In genomic region chr12:10190558-10191388, GRCh38 we compare ENCODE assay signal across 8 cellular contexts. TPM values are rescaled to one million over a fixed set of nuclear protein-coding genes. Genes with fewer than 3 reads are reported as not detected.
A peak's percentile ranks its signal among the peaks of the same experiment; 100 is the strongest.
DNase-seq lines count a peak whose midpoint lies in the region; ATAC-seq, FAIRE-seq and TF ChIP-seq lines count a peak whose summit lies in the region.

No MANE protein-coding gene starts in this region.

- no peaks in the 10 kb centered on the region for H3K27me3 ChIP-seq in lung (ENCODE audit: control insufficient read depth, insufficient read depth)

- ATAC-seq in HG02759 (IDR thresholded peaks at IDR 0.05; ENCODE audit: unreplicated experiment) (peak; percentile 89), lung (ENCODE audit: insufficient read depth, low FRiP score) (peak; percentile 84)
- ATAC-seq in activated CD4-positive, alpha-beta T cell treated with anti-CD3 and anti-CD28 coated beads for 36 hours = peak; percentile 100

- no peak overlapping the region for H3K27ac Mint-ChIP-seq in activated CD4-positive, alpha-beta T cell treated with anti-CD3 and anti-CD28 coated beads for 36 hours

- no peaks in the 10 kb centered on the region for H3K36me3 ChIP-seq in lung (ENCODE audit: control insufficient read depth in 2 of 2, insufficient read depth in 2 of 2, low read length in 2 of 2)

- 50 to 52% methylated on average over 13 of the region's 13 CpGs for WGBS in lung, 2 donors

- H3K4me1 Mint-ChIP-seq in activated CD4-positive, alpha-beta T cell treated with anti-CD3 and anti-CD28 coated beads for 36 hours = no peaks in the 10 kb centered on the region

- TF ChIP-seq CTCF in GM12874 (IDR thresholded peaks at IDR 0.05; ENCODE audit: insufficient read depth, low read depth, low read length) (peak; percentile 76), lung (IDR thresholded peaks at IDR 0.05; ENCODE audit: control extremely low read depth, extremely low read depth) (peak; percentile 85)

- peak; percentile 81 for FAIRE-seq in A204.1 (lab: Jason Lieb, UNC)

- H3K36me3 Mint-ChIP-seq in activated CD4-positive, alpha-beta T cell treated with anti-CD3 and anti-CD28 coated beads for 36 hours (ENCODE audit: low read depth) = no peaks in the 10 kb centered on the region

- H3K27me3 Mint-ChIP-seq in activated CD4-positive, alpha-beta T cell treated with anti-CD3 and anti-CD28 coated beads for 36 hours = peaks cover 11% of the 10 kb centered on the region

- CTCF ChIA-PET in activated CD4-positive, alpha-beta T cell treated with anti-CD3 and anti-CD28 coated beads for 36 hours (lab: Charles Lee) = interaction anchor here (0.6 to 1.9 kb wide), 11 partner anchors 24 to 448 kb away, joined by 3 to 15 read pairs (median 4); no protein-coding TSS in a partner anchor

- no peak overlapping the region for H3K4me3 ChIP-seq in lung

- H3K9me3 ChIP-seq in lung (ENCODE audit: control insufficient read depth in 2 of 2, insufficient read depth in 1 of 2, low read length in 1 of 2) = no peaks in the 10 kb centered on the region

- intact Hi-C loops in activated CD4-positive, alpha-beta T cell treated with anti-CD3 and anti-CD28 coated beads for 36 hours (cut with DNase I, micrococcal nuclease) = loop anchor here (1.0 to 2.0 kb wide), 4 partner anchors 37 to 442 kb away; no protein-coding TSS in a partner anchor

- no peak overlapping the region for H3K4me3 Mint-ChIP-seq in activated CD4-positive, alpha-beta T cell treated with anti-CD3 and anti-CD28 coated beads for 36 hours

- DNase-seq in NCI-H2107 treated with DMSO at 0.1 percent for 48 hours (lab: John Stamatoyannopoulos, UW; ENCODE audit: unreplicated experiment) (peak; percentile 37), dermis microvascular lymphatic vessel endothelial cell (ENCODE audit: low read depth in 2 of 2) (peak; percentile 36 to 70), lung (ENCODE audit: low spot score) (peak; percentile 54)
- peak; percentile 68 for DNase-seq in activated CD4-positive, alpha-beta T cell treated with anti-CD3 and anti-CD28 coated beads for 36 hours
- peak; percentile 26 for DNase-seq in stimulated activated naive CD4-positive, alpha-beta T cell treated with Interleukin-2 at 50 U/mL for 16 hours (lab: John Stamatoyannopoulos, UW)

- H3K9me3 Mint-ChIP-seq in activated CD4-positive, alpha-beta T cell treated with anti-CD3 and anti-CD28 coated beads for 36 hours (ENCODE audit: low read depth) = no peaks in the 10 kb centered on the region

- H3K27ac ChIP-seq in lung (ENCODE audit: low read depth in 1 of 2, low read length in 1 of 2) = no peak overlapping the region

- no peaks in the 10 kb centered on the region for H3K4me1 ChIP-seq in lung (ENCODE audit: control insufficient read depth in 2 of 2, insufficient read depth in 2 of 2, low read length in 2 of 2)

- POLR2A ChIA-PET in activated CD4-positive, alpha-beta T cell treated with anti-CD3 and anti-CD28 coated beads for 36 hours (lab: Charles Lee) = no interaction called here

RNA-seq across cellular contexts. Expression of gene TMEM52B, which starts 11.9 kb away (rescaled TPM):
- not detected for total RNA-seq in activated CD4-positive, alpha-beta T cell treated with anti-CD3 and anti-CD28 coated beads for 36 hours
- total RNA-seq in dermis microvascular lymphatic vessel endothelial cell (not detected in 2 replicates), lung (1 to 10 TPM; 1.3 to 2.3 TPM)
- polyA plus RNA-seq in lung = 1 to 10 TPM in 1 of 2 donors, under 1 TPM in 1; 0.83 to 2.2 TPM

RNA-seq across cellular contexts. Expression of gene OLR1, which starts 18.8 kb away (rescaled TPM):
- not detected for total RNA-seq in activated CD4-positive, alpha-beta T cell treated with anti-CD3 and anti-CD28 coated beads for 36 hours
- total RNA-seq in dermis microvascular lymphatic vessel endothelial cell (not detected in 2 replicates), lung (10 to 100 TPM; 11.3 to 52.1 TPM)
- 10 to 100 TPM; 18.6 to 24.6 TPM for polyA plus RNA-seq in lung

RNA-seq across cellular contexts. Expression of gene GABARAPL1, which starts 21.9 kb away (rescaled TPM):
- total RNA-seq in activated CD4-positive, alpha-beta T cell treated with anti-CD3 and anti-CD28 coated beads for 36 hours = 1 to 10 TPM; 2.3 to 2.9 TPM
- total RNA-seq in dermis microvascular lymphatic vessel endothelial cell (51.3 and 123 TPM in 2 replicates), lung (10 to 100 TPM; 62.9 to 88.5 TPM)
- 10 to 100 TPM; 44.0 to 87.1 TPM for polyA plus RNA-seq in lung

Comparison
In these comparisons a context has a peak if more than half of its experiments do, and no peak if none do; other contexts are left out.
1. RNA of gene OLR1, which starts 18.8 kb away (total RNA-seq): 11.3 to 52.1 TPM in lung; not detected in activated CD4-positive, alpha-beta T cell treated with anti-CD3 and anti-CD28 coated beads for 36 hours and not detected in dermis microvascular lymphatic vessel endothelial cell; every median in the first group is over 10 times any median in the second.
2. RNA of gene GABARAPL1, which starts 21.9 kb away (total RNA-seq): 62.9 to 88.5 TPM in lung and 51.3 to 123 TPM in dermis microvascular lymphatic vessel endothelial cell; 2.3 to 2.9 TPM in activated CD4-positive, alpha-beta T cell treated with anti-CD3 and anti-CD28 coated beads for 36 hours; every median in the first group is over 10 times any median in the second.
3. Peak in every context shown above with its lines, with median percentiles within 50 percentile points of each other: ATAC-seq and DNase-seq.